14 cellular contexts compared by ENCODE assay signal in genomic region chr2:182672471-182673165, GRCh38. TPM values are rescaled to one million over a fixed set of nuclear protein-coding genes. Genes with fewer than 3 reads are reported as not detected.
DNase-seq lines count a peak whose midpoint lies in the region; ATAC-seq, FAIRE-seq and TF ChIP-seq lines count a peak whose summit lies in the region.
"Had no signal": no experiment of that assay in that cellular context is flagged by ENCODE, and none has a peak within 500 bp of the region (broad histone marks: within the 10 kb centered on the region; RNA-seq: fewer than 3 reads in every experiment).

No MANE protein-coding gene starts in this region.

- peak overlapping the region; percentile 82 for H3K27ac Mint-ChIP-seq in astrocyte (ENCODE audit: unreplicated experiment)
- no peak overlapping the region for H3K27ac Mint-ChIP-seq in endothelial cell (ENCODE audit: unreplicated experiment)
- H3K27ac Mint-ChIP-seq: B cell had no signal

- H3K4me1 Mint-ChIP-seq in astrocyte (ENCODE audit: low read depth, unreplicated experiment) (peaks cover 7% of the 10 kb centered on the region), endothelial cell (ENCODE audit: unreplicated experiment) (no peaks in the 10 kb centered on the region)
- H3K4me1 Mint-ChIP-seq: B cell, neural crest cell had no signal

- H3K4me1 ChIP-seq in A673 (ENCODE audit: insufficient read depth, low read length, poor library complexity, severe bottlenecking): no peaks in the 10 kb centered on the region
- peaks cover 9% of the 10 kb centered on the region for H3K4me1 ChIP-seq in HEK293 (ENCODE audit: control insufficient read depth, insufficient read depth, low read length)
- H3K4me1 ChIP-seq in astrocyte (ENCODE audit: insufficient read depth, low read length): peaks cover 11% of the 10 kb centered on the region
- peaks cover 0 to 5% (median 0%) of the 10 kb centered on the region in 4 donors for H3K4me1 ChIP-seq in sigmoid colon
- H3K4me1 ChIP-seq: adrenal gland had no signal

- H3K4me3 ChIP-seq in A673 (ENCODE audit: low read depth, low read length, poor library complexity, severe bottlenecking): no peak overlapping the region
- no peak overlapping the region for H3K4me3 ChIP-seq in HEK293 (ENCODE audit: low read depth, low read length)
- H3K4me3 ChIP-seq in astrocyte (ENCODE audit: insufficient read depth, low read depth, low read length): no peak overlapping the region
- H3K4me3 ChIP-seq in sigmoid colon: no peak overlapping the region
- H3K4me3 ChIP-seq: adrenal gland had no signal

- peak overlapping the region; percentile 44 for H2AFZ ChIP-seq in astrocyte (ENCODE audit: low read depth, low read length)

- TF ChIP-seq CTCF in A673 (conservative IDR thresholded peaks at IDR 0.05; ENCODE audit: low read depth, low read length) (no peak), HEK293 (tag by site-specific recombination; IDR thresholded peaks at IDR 0.05) (no peak), astrocyte (IDR thresholded peaks at IDR 0.05; ENCODE audit: insufficient read depth, low read depth, low read length) (no peak), sigmoid colon (IDR thresholded peaks at IDR 0.05) (no peak), endothelial cell (IDR thresholded peaks at IDR 0.05; ENCODE audit: unreplicated experiment) (no peak)

- POLR2A ChIA-PET in A673 (lab: Charles Lee; ENCODE audit: low non-redundant PET): no interaction called here
- POLR2A ChIA-PET in HEK293 (lab: Yijun Ruan, JAX): no interaction called here

- H3K9me3 ChIP-seq in A673 (ENCODE audit: low read depth, low read length, poor library complexity, severe bottlenecking) (no peaks in the 10 kb centered on the region), HEK293 (ENCODE audit: control insufficient read depth, insufficient read depth, low read depth, low read length) (no peaks in the 10 kb centered on the region), astrocyte (ENCODE audit: insufficient read depth, low read depth, low read length) (no peaks in the 10 kb centered on the region), sigmoid colon (no peaks in the 10 kb centered on the region)
- H3K9me3 ChIP-seq: adrenal gland had no signal

- TF ChIP-seq POLR2A in sigmoid colon (IDR thresholded peaks at IDR 0.05): no peak

- no TSS peak for BruUV-seq in A673 (replicated peaks; lab: Mats Ljungman, UMichigan)

- H3K9ac ChIP-seq in astrocyte (ENCODE audit: low read length): no peak overlapping the region

- no peak for TF ChIP-seq EP300 in sigmoid colon (IDR thresholded peaks at IDR 0.05)

- H3K36me3 Mint-ChIP-seq in astrocyte (ENCODE audit: low read depth, unreplicated experiment) (no peaks in the 10 kb centered on the region), endothelial cell (ENCODE audit: low read depth, unreplicated experiment) (no peaks in the 10 kb centered on the region)

- H3K4me2 ChIP-seq in astrocyte (ENCODE audit: low read length): peak overlapping the region; percentile 22

- H3K27me3 Mint-ChIP-seq in astrocyte (ENCODE audit: low read depth, unreplicated experiment): no peaks in the 10 kb centered on the region
- no peaks in the 10 kb centered on the region for H3K27me3 Mint-ChIP-seq in endothelial cell (ENCODE audit: unreplicated experiment)

- no peak for FAIRE-seq in astrocyte (lab: Jason Lieb, UNC)
- FAIRE-seq: islet of Langerhans had no signal

- no peak overlapping the region for H3K27ac ChIP-seq in A673 (ENCODE audit: low read depth, low read length, poor library complexity, severe bottlenecking)
- no peak overlapping the region for H3K27ac ChIP-seq in HEK293 (ENCODE audit: extremely low read depth, low read depth, low read length)
- H3K27ac ChIP-seq in astrocyte (ENCODE audit: low read depth, low read length): peak overlapping the region; percentile 61
- H3K27ac ChIP-seq in sigmoid colon: no peak overlapping the region
- H3K27ac ChIP-seq: adrenal gland had no signal

- no peaks in the 10 kb centered on the region for H3K27me3 ChIP-seq in A673 (replicated peaks; ENCODE audit: insufficient read depth, low read depth, low read length, poor library complexity)
- no peaks in the 10 kb centered on the region for H3K27me3 ChIP-seq in astrocyte (ENCODE audit: insufficient read depth, low read length)
- H3K27me3 ChIP-seq in sigmoid colon: no peaks in the 10 kb centered on the region
- H3K27me3 ChIP-seq: adrenal gland had no signal

- 71 to 77% methylated on average over 6 of the region's 6 CpGs for WGBS in sigmoid colon, 2 donors

- no peaks in the 10 kb centered on the region for H4K20me1 ChIP-seq in astrocyte (ENCODE audit: insufficient read depth, low read length)

- intact Hi-C loops in A673 (cut with micrococcal nuclease; ENCODE audit: unreplicated experiment) (no loop called here), sigmoid colon (cut with DNase I) (no loop called here), Right ventricle myocardium inferior (cut with DNase I) (no loop called here)

- peak; percentile 41 for DNase-seq in A673 (ENCODE audit: low spot score)
- DNase-seq in astrocyte (ENCODE audit: low read depth): peak; percentile 80
- peak; percentile 37 for DNase-seq in glomerular visceral epithelial cell (ENCODE audit: extremely low spot score)
- DNase-seq in sigmoid colon: no peak
- no peak for DNase-seq in Right ventricle myocardium inferior (ENCODE audit: missing footprints)
- DNase-seq in endothelial cell (ENCODE audit: low spot score): no peak
- DNase-seq: adrenal gland, GF-D8, NCI-H446 had no signal

- no peaks in the 10 kb centered on the region for H3K79me2 ChIP-seq in astrocyte (ENCODE audit: insufficient read depth, low read length)

- H3K4me3 Mint-ChIP-seq in astrocyte (ENCODE audit: unreplicated experiment) (no peak overlapping the region), endothelial cell (ENCODE audit: unreplicated experiment) (no peak overlapping the region)
- H3K4me3 Mint-ChIP-seq: B cell, neural crest cell had no signal

- CTCF ChIA-PET in A673 (lab: Charles Lee) (no interaction called here), HEK293 (lab: Yijun Ruan, JAX) (interaction anchor here (0.5 to 0.7 kb wide), 2 partner anchors 12 to 102 kb away, joined by 3 read pairs; no protein-coding TSS in a partner anchor)

- H3K9me3 Mint-ChIP-seq in astrocyte (ENCODE audit: unreplicated experiment) (no peaks in the 10 kb centered on the region), endothelial cell (ENCODE audit: unreplicated experiment) (no peaks in the 10 kb centered on the region)

- ATAC-seq in GM18868 (IDR thresholded peaks at IDR 0.05; ENCODE audit: unreplicated experiment): no peak
- no peak for ATAC-seq in Right ventricle myocardium inferior

- H3K36me3 ChIP-seq in A673 (ENCODE audit: insufficient read depth, low read length, poor library complexity, severe bottlenecking) (no peaks in the 10 kb centered on the region), HEK293 (ENCODE audit: control insufficient read depth in 2 of 2, insufficient read depth in 1 of 2, low read length in 2 of 2) (no peaks in the 10 kb centered on the region), astrocyte (ENCODE audit: insufficient read depth, low read length) (no peaks in the 10 kb centered on the region), sigmoid colon (no peaks in the 10 kb centered on the region)
- H3K36me3 ChIP-seq: adrenal gland had no signal

TF ChIP-seq in HEK293, 187 proteins besides CTCF, POLR2A, EP300 and RAD21:
- TF ChIP-seq ZNF274 (IDR thresholded peaks at IDR 0.05; ENCODE audit: low read length) (no peak), ZNF274 (tag by site-specific recombination; IDR thresholded peaks at IDR 0.05; ENCODE audit: borderline replicate concordance) (no peak), ZNF335 (tag by site-specific recombination; conservative IDR thresholded peaks at IDR 0.05) (peak; percentile 44; the same call in 1 of the 2 replicates)

RNA-seq across cellular contexts. Expression of gene DNAJC10, which starts 43.4 kb away (rescaled TPM):
- total RNA-seq in A673 (2021): 101 and 106 TPM in 2 replicates
- total RNA-seq in astrocyte: 166 and 169 TPM in 2 replicates
- total RNA-seq in sigmoid colon: 10 to 100 TPM; 44.3 to 50.1 (median 47.8) TPM
- polyA plus RNA-seq in sigmoid colon: 10 to 100 TPM in 2 of 3 donors, 1 to 10 TPM in 1; 9.0 to 25.1 (median 12.5) TPM
- 50.7 TPM for total RNA-seq in Right ventricle myocardium inferior
- total RNA-seq in endothelial cell (ENCODE audit: unreplicated experiment): 158 TPM

Comparison
In these comparisons a context has a peak if more than half of its experiments do, and no peak if none do; other contexts are left out.
1. DNase-seq: peak in A673 (single experiment), astrocyte (single experiment) and glomerular visceral epithelial cell (single experiment); none in sigmoid colon (single experiment), Right ventricle myocardium inferior (single experiment) and endothelial cell (single experiment).